11 cellular contexts compared by ENCODE assay signal in the genomic region with DNA sequence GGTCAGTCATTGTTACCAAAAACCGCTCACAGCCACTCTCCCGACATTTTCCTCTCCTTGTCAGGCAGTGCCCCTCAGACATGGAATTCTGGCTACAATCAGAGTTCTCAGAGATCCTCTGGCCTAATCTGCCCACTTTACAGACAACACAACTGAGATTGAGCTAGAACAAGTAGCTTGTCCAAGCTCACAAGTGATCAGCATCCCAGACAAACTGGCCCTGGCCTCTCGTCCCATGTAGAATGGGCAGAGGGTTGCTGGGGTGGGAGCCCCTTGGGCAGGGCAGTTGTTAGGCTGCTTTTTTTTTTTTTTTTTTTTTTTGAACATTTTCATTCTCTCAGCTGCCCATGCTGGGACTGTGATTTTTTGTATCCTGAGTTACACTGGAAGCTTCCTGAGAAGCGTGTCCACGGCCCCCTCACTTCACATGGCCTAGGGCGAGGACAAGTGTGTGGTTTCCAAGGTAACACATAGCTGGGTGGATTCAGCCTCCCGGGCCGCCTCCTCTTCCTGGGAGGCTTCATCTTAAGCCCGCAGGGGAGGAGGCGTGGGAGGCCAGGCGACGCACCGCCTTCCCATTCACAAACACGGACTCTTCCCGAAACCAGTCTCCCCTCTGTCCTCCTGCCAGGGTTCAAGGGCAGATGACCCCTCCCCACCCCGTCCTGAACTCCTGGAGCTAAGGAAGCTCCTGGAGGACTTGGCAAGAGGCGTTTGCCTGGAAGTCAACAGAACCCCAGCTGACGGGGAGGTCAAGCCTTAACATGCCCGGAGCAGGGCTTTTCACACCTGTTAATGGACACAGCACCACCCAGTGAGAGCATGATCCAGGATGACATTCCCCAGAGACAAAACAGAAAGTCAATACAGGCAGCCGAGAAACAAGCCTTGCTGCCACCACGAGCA. TPM values are rescaled to one million over a fixed set of nuclear protein-coding genes. Genes with fewer than 3 reads are reported as not detected.
DNase-seq lines count a peak whose midpoint lies in the region; ATAC-seq lines count a peak whose summit lies in the region.
"Had no signal": no experiment of that assay in that cellular context is flagged by ENCODE, and none has a peak within 500 bp of the region (broad histone marks: within the 10 kb centered on the region; RNA-seq: fewer than 3 reads in every experiment).

No MANE protein-coding gene starts in this region.

- no peak overlapping the region for H2BK15ac ChIP-seq in neuronal stem cell (ENCODE audit: low read length)

- peak overlapping the region; percentile 19 for H3K4me2 ChIP-seq in neuronal stem cell (ENCODE audit: insufficient read depth, low read length, poor library complexity, severe bottlenecking)

- peak; percentile 60 for DNase-seq in ELR (ENCODE audit: low read depth)
- DNase-seq in NCI-H510A (lab: John Stamatoyannopoulos, UW): peak; percentile 79
- peak; percentile 14 for DNase-seq in neuronal stem cell (ENCODE audit: low spot score)
- no peak for DNase-seq in SKM-1 (lab: John Stamatoyannopoulos, UW; ENCODE audit: unreplicated experiment)
- DNase-seq in OCI-M1 (lab: John Stamatoyannopoulos, UW): no peak
- no peak for DNase-seq in activated CD4-positive, alpha-beta T cell treated with anti-CD3 and anti-CD28 coated beads, Interleukin-2, amount 50 U/mL, for 48 hours
- DNase-seq in stimulated activated CD4-positive, alpha-beta T cell treated with anti-CD3 and anti-CD28 coated beads, Interleukin-4, amount 100 ng/mL, for 4 hours: no peak
- DNase-seq: cortex of kidney, DND-41 had no signal

- no peak overlapping the region for H2BK5ac ChIP-seq in neuronal stem cell (ENCODE audit: low read length)

- H3K4ac ChIP-seq in neuronal stem cell (ENCODE audit: low read length): no peak overlapping the region

- H3K18ac ChIP-seq in neuronal stem cell (ENCODE audit: low read length): peak overlapping the region; percentile 58

- H3K36me3 ChIP-seq in neuronal stem cell (replicated peaks in 1 of 2; ENCODE audit: control insufficient read depth in 2 of 2, insufficient read depth in 2 of 2, low read length in 2 of 2): no peaks in the 10 kb centered on the region

- H2BK12ac ChIP-seq in neuronal stem cell (ENCODE audit: low read length): no peak overlapping the region

- no peak overlapping the region for H4K91ac ChIP-seq in neuronal stem cell (ENCODE audit: low read depth, low read length, poor library complexity)

- H3K9me3 ChIP-seq in neuronal stem cell (replicated peaks in 1 of 2; ENCODE audit: control insufficient read depth in 2 of 2, insufficient read depth in 1 of 2, low read depth in 1 of 2, low read length in 2 of 2): peaks cover 0 to 3% of the 10 kb centered on the region in 2 donors

- no peak overlapping the region for H4K8ac ChIP-seq in neuronal stem cell (ENCODE audit: low read depth, low read length)

- ATAC-seq in esophagus mucosa: peak; percentile 67
- ATAC-seq: stimulated activated memory B cell treated with anti-CD40 and anti-IgM and Interleukin-4, amounts not matched to agents 10 μg/mL and 1 μg/mL and 100 μg/mL, for 72 hours had no signal

- H3K4me1 ChIP-seq in neuronal stem cell (ENCODE audit: control insufficient read depth in 2 of 2, insufficient read depth in 1 of 2, low read depth in 1 of 2, low read length in 2 of 2): peaks cover 21 to 25% of the 10 kb centered on the region in 2 donors

- H2BK120ac ChIP-seq in neuronal stem cell (ENCODE audit: low read depth, low read length): no peak overlapping the region

- no peaks in the 10 kb centered on the region for H3K79me1 ChIP-seq in neuronal stem cell (ENCODE audit: low read depth, low read length)

- WGBS in neuronal stem cell (ENCODE audit: extremely low coverage in 2 of 2, insufficient read length in 2 of 2, insufficient replicate concordance in 1 of 2), 2 donors: no CpG with 5 or more reads among the region's 21 CpGs

- H3K4me3 ChIP-seq in neuronal stem cell (ENCODE audit: low read length in 2 of 2): no peak overlapping the region

- H3K9ac ChIP-seq in neuronal stem cell (ENCODE audit: low read depth, low read length, poor library complexity): peak overlapping the region; percentile 34

- H3K27me3 ChIP-seq in neuronal stem cell (ENCODE audit: control insufficient read depth in 3 of 3, insufficient read depth in 3 of 3, low read depth in 1 of 3, low read length in 3 of 3): no peaks in the 10 kb centered on the region

- H3K14ac ChIP-seq in neuronal stem cell (ENCODE audit: low read length): no peak overlapping the region

- H2AFZ ChIP-seq in neuronal stem cell (ENCODE audit: low read length): peak overlapping the region; percentile 46

- no peak overlapping the region for H3K27ac ChIP-seq in neuronal stem cell (replicated peaks; ENCODE audit: low read length)

- H3K23ac ChIP-seq in neuronal stem cell (ENCODE audit: low read depth, low read length, poor library complexity): no peak overlapping the region

- peak overlapping the region; percentile 58 for H2AK5ac ChIP-seq in neuronal stem cell (ENCODE audit: low read depth, low read length)

RNA-seq across cellular contexts. Expression of gene KCNN3, which starts 56.9 kb away (rescaled TPM):
- 0.28 TPM for total RNA-seq in esophagus mucosa
- 3.7 TPM for polyA plus RNA-seq in neuronal stem cell (2013, experiment 1 of 2)
- 4.2 TPM for polyA plus RNA-seq in neuronal stem cell (2013, experiment 2 of 2)

Comparison
In these comparisons a context has a peak if more than half of its experiments do, and no peak if none do; other contexts are left out.
1. DNase-seq: peak in ELR (single experiment), NCI-H510A (single experiment) and neuronal stem cell (single experiment); none in SKM-1 (single experiment), OCI-M1 (single experiment), activated CD4-positive, alpha-beta T cell treated with anti-CD3 and anti-CD28 coated beads, Interleukin-2, amount 50 U/mL, for 48 hours (0 of 2) and stimulated activated CD4-positive, alpha-beta T cell treated with anti-CD3 and anti-CD28 coated beads, Interleukin-4, amount 100 ng/mL, for 4 hours (0 of 2).